Comparison of ENCODE assay signal across 21 cellular contexts in the genomic region with DNA sequence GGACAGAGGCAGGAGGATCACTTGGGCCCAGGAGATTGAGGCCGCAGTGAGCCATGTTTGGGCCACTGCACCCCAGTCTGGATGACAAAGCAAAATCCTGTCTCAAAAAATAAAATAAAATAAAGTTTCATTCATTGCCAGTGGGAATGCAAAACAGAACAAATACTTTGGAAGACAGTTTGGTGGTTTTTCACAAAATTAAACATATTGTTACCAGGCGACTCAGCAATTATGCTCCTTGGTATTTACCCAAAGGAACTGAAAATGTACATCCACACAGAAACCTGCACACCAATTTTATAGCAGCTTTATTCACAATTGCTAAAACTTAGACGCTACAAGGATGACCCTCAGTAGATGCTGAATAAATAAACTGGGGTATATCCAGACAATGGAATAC.
"Had no signal": no experiment of that assay in that cellular context is flagged by ENCODE, and none has a peak within 500 bp of the region (broad histone marks: within the 10 kb centered on the region; RNA-seq: fewer than 3 reads in every experiment).

No MANE protein-coding gene starts in this region.

- H3K9me3 Mint-ChIP-seq: immature natural killer cell had no signal

- H3K36me3 ChIP-seq: esophagus squamous epithelium, heart left ventricle, right lobe of liver, transverse colon had no signal

- H3K9me3 ChIP-seq: right lobe of liver had no signal

- ATAC-seq: heart left ventricle, left colon, right lobe of liver had no signal

- H3K4me1 ChIP-seq: right lobe of liver had no signal

- H3K27me3 ChIP-seq: esophagus squamous epithelium, heart left ventricle, right lobe of liver, transverse colon had no signal

- H3K4me3 Mint-ChIP-seq: activated naive CD4-positive, alpha-beta T cell treated with anti-CD3 and anti-CD28 coated beads for 36 hours; nephron had no signal

- H3K27ac Mint-ChIP-seq: activated naive CD4-positive, alpha-beta T cell treated with anti-CD3 and anti-CD28 coated beads for 36 hours; nephron; progenitor cell of endocrine pancreas had no signal

- H3K27ac ChIP-seq: esophagus squamous epithelium, heart left ventricle, right lobe of liver, transverse colon, VCaP had no signal

- H3K4me3 ChIP-seq: esophagus squamous epithelium, heart left ventricle, right lobe of liver, transverse colon had no signal

- DNase-seq: activated CD4-positive, alpha-beta T cell treated with anti-CD3 and anti-CD28 coated beads for 4 hours; activated CD4-positive, alpha-beta T cell treated with anti-CD3 and anti-CD28 coated beads, Interleukin-2, amount 50 U/mL, for 4 hours; activated effector memory CD4-positive, alpha-beta T cell treated with Interleukin-2 at 50 U/mL for 16 hours; activated naive CD4-positive, alpha-beta T cell treated with anti-CD3 and anti-CD28 coated beads for 36 hours; amniotic stem cell; caudate nucleus; effector CD4-positive, alpha-beta T cell; esophagus squamous epithelium; heart left ventricle; hypothalamus; immature natural killer cell; kidney; left colon; mammary epithelial cell; right lobe of liver; stimulated activated CD4-positive, alpha-beta T cell treated with anti-CD3 and anti-CD28 coated beads, Interleukin-2, amount 100 ng/mL, for 48 hours; stimulated activated naive CD4-positive, alpha-beta T cell treated with Interleukin-2 at 50 U/mL for 16 hours; transverse colon had no signal
